9 cellular contexts compared by ENCODE assay signal in the genomic region with DNA sequence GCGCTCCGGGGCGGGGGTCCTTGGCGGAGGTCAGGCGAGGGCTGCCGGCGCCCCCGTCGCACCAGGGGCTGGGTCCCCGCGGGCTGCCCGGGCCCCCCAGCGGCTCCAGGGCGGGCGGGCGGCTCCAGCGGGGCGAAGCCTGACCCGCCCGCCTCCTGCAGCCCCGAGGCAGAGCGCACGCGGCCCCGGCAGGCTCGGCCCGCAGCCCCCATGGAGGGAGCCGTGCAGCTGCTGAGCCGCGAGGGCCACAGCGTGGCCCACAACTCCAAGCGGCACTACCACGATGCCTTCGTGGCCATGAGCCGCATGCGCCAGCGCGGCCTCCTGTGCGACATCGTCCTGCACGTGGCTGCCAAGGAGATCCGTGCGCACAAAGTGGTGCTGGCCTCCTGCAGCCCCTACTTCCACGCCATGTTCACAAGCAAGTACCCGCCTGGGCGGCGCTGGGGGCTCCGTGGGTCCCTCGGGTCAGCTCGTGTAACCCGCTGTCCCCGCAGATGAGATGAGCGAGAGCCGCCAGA. TPM values are rescaled to one million over a fixed set of nuclear protein-coding genes. Genes with fewer than 3 reads are reported as not detected.
DNase-seq lines count a peak whose midpoint lies in the region; ATAC-seq lines count a peak whose summit lies in the region.
"Had no signal": no experiment of that assay in that cellular context is flagged by ENCODE, and none has a peak within 500 bp of the region (broad histone marks: within the 10 kb centered on the region; RNA-seq: fewer than 3 reads in every experiment).

No MANE protein-coding gene starts in this region.

- peaks cover 0 to 27% (median 11%) of the 10 kb centered on the region in 5 donors for H3K36me3 ChIP-seq in subcutaneous abdominal adipose tissue (ENCODE audit: control insufficient read depth in 5 of 5, insufficient read depth in 5 of 5, low read length in 5 of 5)

- H3K9me3 ChIP-seq in subcutaneous abdominal adipose tissue (ENCODE audit: control insufficient read depth in 5 of 5, low read length in 5 of 5) = no peaks in the 10 kb centered on the region

- H3K27ac Mint-ChIP-seq in activated CD4-positive, alpha-beta T cell treated with anti-CD3 and anti-CD28 coated beads for 36 hours = no peak overlapping the region
- no peak overlapping the region for H3K27ac Mint-ChIP-seq in activated CD4-positive, alpha-beta memory T cell treated with anti-CD3 and anti-CD28 coated beads for 36 hours

- peak overlapping the region in 4 of 5 donors; percentile 56 to 98 (median 66) for H3K4me3 ChIP-seq in subcutaneous abdominal adipose tissue (ENCODE audit: low read depth in 1 of 5, low read length in 5 of 5)

- CTCF ChIA-PET in activated CD4-positive, alpha-beta T cell treated with anti-CD3 and anti-CD28 coated beads for 36 hours (lab: Charles Lee) = no interaction called here
- CTCF ChIA-PET in activated CD4-positive, alpha-beta memory T cell treated with anti-CD3 and anti-CD28 coated beads for 36 hours (lab: Charles Lee) = interaction anchor here (1.0 kb wide), 1 partner anchor 15 kb away, joined by 3 read pairs; no protein-coding TSS in a partner anchor

- H3K36me3 Mint-ChIP-seq in activated CD4-positive, alpha-beta T cell treated with anti-CD3 and anti-CD28 coated beads for 36 hours (ENCODE audit: low read depth) = peaks cover 10% of the 10 kb centered on the region
- H3K36me3 Mint-ChIP-seq in activated CD4-positive, alpha-beta memory T cell treated with anti-CD3 and anti-CD28 coated beads for 36 hours = peaks cover 15% of the 10 kb centered on the region

- H3K27me3 Mint-ChIP-seq in activated CD4-positive, alpha-beta T cell treated with anti-CD3 and anti-CD28 coated beads for 36 hours = no peaks in the 10 kb centered on the region
- H3K27me3 Mint-ChIP-seq in activated CD4-positive, alpha-beta memory T cell treated with anti-CD3 and anti-CD28 coated beads for 36 hours = no peaks in the 10 kb centered on the region

- peaks cover 0 to 3% (median 0%) of the 10 kb centered on the region in 5 donors for H3K27me3 ChIP-seq in subcutaneous abdominal adipose tissue (ENCODE audit: control insufficient read depth in 5 of 5, insufficient read depth in 4 of 5, low read length in 5 of 5)

- no peaks in the 10 kb centered on the region for H3K9me3 Mint-ChIP-seq in activated CD4-positive, alpha-beta T cell treated with anti-CD3 and anti-CD28 coated beads for 36 hours (ENCODE audit: low read depth)
- H3K9me3 Mint-ChIP-seq in activated CD4-positive, alpha-beta memory T cell treated with anti-CD3 and anti-CD28 coated beads for 36 hours = no peaks in the 10 kb centered on the region

- H3K9ac ChIP-seq in subcutaneous abdominal adipose tissue (ENCODE audit: low read length in 5 of 5) = peak overlapping the region in 2 of 5 donors; percentile 46 to 64

- DNase-seq in activated CD4-positive, alpha-beta T cell treated with anti-CD3 and anti-CD28 coated beads for 36 hours = no peak
- DNase-seq in activated CD4-positive, alpha-beta T cell treated with anti-CD3 and anti-CD28 coated beads, Interleukin-2, amount 50 U/mL, for 1 hour = no peak
- no peak for DNase-seq in activated CD4-positive, alpha-beta memory T cell treated with anti-CD3 and anti-CD28 coated beads for 36 hours
- DNase-seq in iPS-NIHi11 (ENCODE audit: low spot score) (peak; percentile 72), SHP77 treated with DMSO at 0.1 percent for 48 hours (lab: John Stamatoyannopoulos, UW) (no peak), amniotic stem cell (lab: John Stamatoyannopoulos, UW) (no peak)
- DNase-seq: foreskin melanocyte had no signal

- no peak overlapping the region for H3K27ac ChIP-seq in subcutaneous abdominal adipose tissue (ENCODE audit: low read depth, low read length)

- H3K4me3 Mint-ChIP-seq in activated CD4-positive, alpha-beta T cell treated with anti-CD3 and anti-CD28 coated beads for 36 hours = peak overlapping the region; percentile 56
- H3K4me3 Mint-ChIP-seq in activated CD4-positive, alpha-beta memory T cell treated with anti-CD3 and anti-CD28 coated beads for 36 hours = peak overlapping the region; percentile 49

- H3K4me1 ChIP-seq in subcutaneous abdominal adipose tissue (ENCODE audit: control insufficient read depth in 5 of 5, insufficient read depth in 5 of 5, low read length in 5 of 5) = peaks cover 5 to 43% (median 36%) of the 10 kb centered on the region in 5 donors

- H3K4me1 Mint-ChIP-seq in activated CD4-positive, alpha-beta T cell treated with anti-CD3 and anti-CD28 coated beads for 36 hours = peaks cover 23% of the 10 kb centered on the region
- peaks cover 22% of the 10 kb centered on the region for H3K4me1 Mint-ChIP-seq in activated CD4-positive, alpha-beta memory T cell treated with anti-CD3 and anti-CD28 coated beads for 36 hours (ENCODE audit: low read depth)

- intact Hi-C loops in activated CD4-positive, alpha-beta T cell treated with anti-CD3 and anti-CD28 coated beads for 36 hours (cut with DNase I, micrococcal nuclease) = loop anchor here in 1 of 2 experiments (10.0 kb wide), 1 partner anchor 64 kb away; a partner anchor contains a TSS
- intact Hi-C loops in activated CD4-positive, alpha-beta memory T cell treated with anti-CD3 and anti-CD28 coated beads for 36 hours (cut with micrococcal nuclease) = loop anchor here (10.0 kb wide), 1 partner anchor 104 kb away; no protein-coding TSS in a partner anchor

- POLR2A ChIA-PET in activated CD4-positive, alpha-beta T cell treated with anti-CD3 and anti-CD28 coated beads for 36 hours (lab: Charles Lee) = no interaction called here
- POLR2A ChIA-PET in activated CD4-positive, alpha-beta memory T cell treated with anti-CD3 and anti-CD28 coated beads for 36 hours (lab: Charles Lee) = interaction anchor here (0.8 kb wide), 1 partner anchor 53 kb away, joined by 3 read pairs; no protein-coding TSS in a partner anchor

- ATAC-seq in activated CD4-positive, alpha-beta T cell treated with anti-CD3 and anti-CD28 coated beads for 36 hours = no peak
- ATAC-seq in HG02678 (IDR thresholded peaks at IDR 0.05; ENCODE audit: unreplicated experiment) = no peak

RNA-seq across cellular contexts. Expression of a gene that starts 0.8 kb away (rescaled TPM):
- 10 to 100 TPM; 16.8 to 21.7 TPM for total RNA-seq in activated CD4-positive, alpha-beta T cell treated with anti-CD3 and anti-CD28 coated beads for 36 hours
- total RNA-seq in activated CD4-positive, alpha-beta memory T cell treated with anti-CD3 and anti-CD28 coated beads for 36 hours = 10 to 100 TPM; 25.8 to 30.6 TPM

RNA-seq across cellular contexts. Expression of a gene that starts 2.1 kb away (rescaled TPM):
- 100 to 1,000 TPM; 112 to 134 TPM for total RNA-seq in activated CD4-positive, alpha-beta T cell treated with anti-CD3 and anti-CD28 coated beads for 36 hours
- 100 to 1,000 TPM; 111 to 117 TPM for total RNA-seq in activated CD4-positive, alpha-beta memory T cell treated with anti-CD3 and anti-CD28 coated beads for 36 hours

RNA-seq across cellular contexts. Expression of a gene that starts 5.1 kb away (rescaled TPM):
- 1 to 10 TPM; 1.1 to 1.4 TPM for total RNA-seq in activated CD4-positive, alpha-beta T cell treated with anti-CD3 and anti-CD28 coated beads for 36 hours
- total RNA-seq in activated CD4-positive, alpha-beta memory T cell treated with anti-CD3 and anti-CD28 coated beads for 36 hours = 1 to 10 TPM; 5.8 to 6.0 TPM

RNA-seq across cellular contexts. Expression of a gene that starts 20.7 kb away (rescaled TPM):
- total RNA-seq in activated CD4-positive, alpha-beta T cell treated with anti-CD3 and anti-CD28 coated beads for 36 hours = not detected
- not detected for total RNA-seq in activated CD4-positive, alpha-beta memory T cell treated with anti-CD3 and anti-CD28 coated beads for 36 hours

RNA-seq across cellular contexts. Expression of a gene that starts 37.5 kb away (rescaled TPM):
- total RNA-seq in activated CD4-positive, alpha-beta T cell treated with anti-CD3 and anti-CD28 coated beads for 36 hours = not detected
- not detected for total RNA-seq in activated CD4-positive, alpha-beta memory T cell treated with anti-CD3 and anti-CD28 coated beads for 36 hours
